In genomic region chr12:89474615-89475014, GRCh38 we compare ENCODE assay signal across 1 cellular context.
TF ChIP-seq lines count a peak whose summit lies in the region.

No MANE protein-coding gene starts in this region.

TF ChIP-seq in GM23338, 12 proteins besides CTCF, POLR2A, EP300 and RAD21 (continued from another document):
- no peak for TF ChIP-seq CREB1 (CRISPR knock-in tag; IDR thresholded peaks at IDR 0.05; ENCODE audit: low read depth)
- no peak for TF ChIP-seq EZH2phosphoT487 (IDR thresholded peaks at IDR 0.05; ENCODE audit: unreplicated experiment)
- no peak for TF ChIP-seq ZNF331 (CRISPR knock-in tag; IDR thresholded peaks at IDR 0.05; ENCODE audit: low read depth)
- no peak for TF ChIP-seq EZH2 (IDR thresholded peaks at IDR 0.05; ENCODE audit: low read depth, unreplicated experiment)
- TF ChIP-seq NANOG (IDR thresholded peaks at IDR 0.05; ENCODE audit: borderline replicate concordance): no peak
- TF ChIP-seq POLR2AphosphoS5 (IDR thresholded peaks at IDR 0.05; ENCODE audit: low read depth): no peak
- no peak for TF ChIP-seq ZNF114 (CRISPR knock-in tag; IDR thresholded peaks at IDR 0.05)
- TF ChIP-seq, protein P1, sequence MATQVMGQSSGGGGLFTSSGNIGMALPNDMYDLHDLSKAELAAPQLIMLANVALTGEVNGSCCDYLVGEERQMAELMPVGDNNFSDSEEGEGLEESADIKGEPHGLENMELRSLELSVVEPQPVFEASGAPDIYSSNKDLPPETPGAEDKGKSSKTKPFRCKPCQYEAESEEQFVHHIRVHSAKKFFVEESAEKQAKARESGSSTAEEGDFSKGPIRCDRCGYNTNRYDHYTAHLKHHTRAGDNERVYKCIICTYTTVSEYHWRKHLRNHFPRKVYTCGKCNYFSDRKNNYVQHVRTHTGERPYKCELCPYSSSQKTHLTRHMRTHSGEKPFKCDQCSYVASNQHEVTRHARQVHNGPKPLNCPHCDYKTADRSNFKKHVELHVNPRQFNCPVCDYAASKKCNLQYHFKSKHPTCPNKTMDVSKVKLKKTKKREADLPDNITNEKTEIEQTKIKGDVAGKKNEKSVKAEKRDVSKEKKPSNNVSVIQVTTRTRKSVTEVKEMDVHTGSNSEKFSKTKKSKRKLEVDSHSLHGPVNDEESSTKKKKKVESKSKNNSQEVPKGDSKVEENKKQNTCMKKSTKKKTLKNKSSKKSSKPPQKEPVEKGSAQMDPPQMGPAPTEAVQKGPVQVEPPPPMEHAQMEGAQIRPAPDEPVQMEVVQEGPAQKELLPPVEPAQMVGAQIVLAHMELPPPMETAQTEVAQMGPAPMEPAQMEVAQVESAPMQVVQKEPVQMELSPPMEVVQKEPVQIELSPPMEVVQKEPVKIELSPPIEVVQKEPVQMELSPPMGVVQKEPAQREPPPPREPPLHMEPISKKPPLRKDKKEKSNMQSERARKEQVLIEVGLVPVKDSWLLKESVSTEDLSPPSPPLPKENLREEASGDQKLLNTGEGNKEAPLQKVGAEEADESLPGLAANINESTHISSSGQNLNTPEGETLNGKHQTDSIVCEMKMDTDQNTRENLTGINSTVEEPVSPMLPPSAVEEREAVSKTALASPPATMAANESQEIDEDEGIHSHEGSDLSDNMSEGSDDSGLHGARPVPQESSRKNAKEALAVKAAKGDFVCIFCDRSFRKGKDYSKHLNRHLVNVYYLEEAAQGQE (IDR thresholded peaks at IDR 0.05; ENCODE audit: unreplicated experiment): no peak
- TF ChIP-seq ZNF462 (CRISPR knock-in tag; IDR thresholded peaks at IDR 0.05): no peak
TF ChIP-seq in GM23338: peak in this region for 0.
